8 cellular contexts compared by ENCODE assay signal in genomic region chr17:36591434-36592315, GRCh38. TPM values are rescaled to one million over a fixed set of nuclear protein-coding genes. Genes with fewer than 3 reads are reported as not detected.
A peak's percentile ranks its signal among the peaks of the same experiment; 100 is the strongest.
DNase-seq lines count a peak whose midpoint lies in the region; ATAC-seq and TF ChIP-seq lines count a peak whose summit lies in the region.

DHRS11 (plus strand) TSS chr17:36591879; CDS start chr17:36592010, 131 bp downstream.

- DNase-seq in 8988T (peak; percentile 86), NCI-H226 (peak; percentile 70), chondrocyte (ENCODE audit: low spot score) (no peak), kidney tubule cell (ENCODE audit: low spot score) (peak; percentile 83)
- DNase-seq in activated CD4-positive, alpha-beta T cell treated with anti-CD3 and anti-CD28 coated beads for 24 hours (ENCODE audit: low read depth in 2 of 2), result peak; percentile 72 to 76
- DNase-seq in stimulated activated CD4-positive, alpha-beta T cell treated with anti-CD3 and anti-CD28 coated beads, Interleukin-15, amount 100 ng/mL, for 48 hours (ENCODE audit: low read depth in 2 of 2), result peak; percentile 46 to 78

- TF ChIP-seq CTCF in chondrocyte (IDR thresholded peaks at IDR 0.05), result no peak

- H3K36me3 Mint-ChIP-seq in chondrocyte (ENCODE audit: low read depth), result peaks cover 5% of the 10 kb centered on the region

- H3K4me3 Mint-ChIP-seq in chondrocyte (ENCODE audit: unreplicated experiment), result peak within 1 kb of the TSS; percentile 64

- peak; percentile 73 for ATAC-seq in GM18520 (IDR thresholded peaks at IDR 0.05; ENCODE audit: unreplicated experiment)
- ATAC-seq in HG03045 (IDR thresholded peaks at IDR 0.05; ENCODE audit: unreplicated experiment), result peak; percentile 85

- H3K4me1 Mint-ChIP-seq in chondrocyte (ENCODE audit: low read depth), result peaks cover 19% of the 10 kb centered on the region

- peak within 1 kb of the TSS; percentile 63 for H3K27ac Mint-ChIP-seq in chondrocyte (ENCODE audit: unreplicated experiment)

- no peaks in the 10 kb centered on the region for H3K9me3 Mint-ChIP-seq in chondrocyte (ENCODE audit: low read depth)

- no peaks in the 10 kb centered on the region for H3K27me3 Mint-ChIP-seq in chondrocyte (ENCODE audit: low read depth)

RNA-seq across cellular contexts. Expression of gene DHRS11, which starts in this region (rescaled TPM):
- total RNA-seq in chondrocyte, result 4.2 to 7.0 TPM (median 5.1 TPM) in 3 replicates
